In the genomic region with DNA sequence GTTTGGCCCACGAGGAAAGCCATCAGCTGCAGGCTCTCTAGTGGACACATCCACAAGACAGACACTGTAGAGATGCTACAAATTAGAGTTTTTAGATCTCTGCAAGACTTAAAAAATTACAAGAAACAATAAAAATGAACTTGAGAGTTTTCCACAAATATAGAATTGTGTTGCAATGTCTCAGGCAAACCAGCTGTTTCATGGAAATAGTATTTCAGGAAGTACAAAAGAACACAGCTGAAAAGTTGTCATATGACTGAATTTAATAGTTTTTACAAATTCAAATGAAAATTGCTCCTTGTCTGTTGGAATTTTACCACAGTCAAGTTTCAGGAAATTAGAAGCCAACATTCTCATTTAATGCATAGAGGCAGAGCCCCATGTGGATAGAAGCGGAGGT, we compare ENCODE assay signal across 17 cellular contexts.
A peak's percentile ranks its signal among the peaks of the same experiment; 100 is the strongest.
DNase-seq lines count a peak whose midpoint lies in the region; ATAC-seq and TF ChIP-seq lines count a peak whose summit lies in the region.
"Had no signal": no experiment of that assay in that cellular context is flagged by ENCODE, and none has a peak within 500 bp of the region (broad histone marks: within the 10 kb centered on the region; RNA-seq: fewer than 3 reads in every experiment).

No MANE protein-coding gene starts in this region.

- H3F3A ChIP-seq in smooth muscle cell (ENCODE audit: low read depth), result no peaks in the 10 kb centered on the region

- intact Hi-C loops in heart left ventricle (cut with DNase I), result no loop called here
- intact Hi-C loops in right cardiac atrium (cut with DNase I), result no loop called here
- intact Hi-C loops in esophagus muscularis mucosa (cut with DNase I), result no loop called here
- intact Hi-C loops in lower lobe of right lung (cut with DNase I), result no loop called here
- intact Hi-C loops in uterus (cut with DNase I; ENCODE audit: low total_unique reads), result no loop called here

- no peak for TF ChIP-seq POLR2A in heart left ventricle (IDR thresholded peaks at IDR 0.05)
- TF ChIP-seq POLR2A in esophagus muscularis mucosa (IDR thresholded peaks at IDR 0.05; ENCODE audit: low read depth), result no peak
- TF ChIP-seq POLR2A in uterus (IDR thresholded peaks at IDR 0.05), result no peak

- peaks cover 0 to 39% (median 13%) of the 10 kb centered on the region in 12 donors for H3K4me1 ChIP-seq in heart left ventricle
- H3K4me1 ChIP-seq in right cardiac atrium (ENCODE audit: control insufficient read depth, insufficient read depth, low read length), result no peaks in the 10 kb centered on the region
- H3K4me1 ChIP-seq in esophagus muscularis mucosa, result peaks cover 7 to 14% (median 9%) of the 10 kb centered on the region in 4 donors
- H3K4me1 ChIP-seq in lower lobe of right lung, result peaks cover 10% of the 10 kb centered on the region
- H3K4me1 ChIP-seq in uterus, result no peaks in the 10 kb centered on the region
- H3K4me1 ChIP-seq in smooth muscle cell (ENCODE audit: low read depth), result peaks cover 3% of the 10 kb centered on the region

- no peaks in the 10 kb centered on the region for H4K20me1 ChIP-seq in smooth muscle cell (ENCODE audit: low read depth)

- no peak overlapping the region for H3K9ac ChIP-seq in smooth muscle cell (ENCODE audit: low read depth)

- no peaks in the 10 kb centered on the region for H3K9me3 ChIP-seq in heart left ventricle
- H3K9me3 ChIP-seq in right cardiac atrium (ENCODE audit: control insufficient read depth, low read length), result no peaks in the 10 kb centered on the region
- no peaks in the 10 kb centered on the region for H3K9me3 ChIP-seq in esophagus muscularis mucosa
- no peaks in the 10 kb centered on the region for H3K9me3 ChIP-seq in lower lobe of right lung
- no peaks in the 10 kb centered on the region for H3K9me3 ChIP-seq in uterus
- H3K9me3 ChIP-seq in smooth muscle cell (replicated peaks; ENCODE audit: low read depth), result no peaks in the 10 kb centered on the region

- peak overlapping the region in 8 of 12 donors; percentile 6 to 59 (median 32) for H3K27ac ChIP-seq in heart left ventricle
- no peak overlapping the region for H3K27ac ChIP-seq in right cardiac atrium (ENCODE audit: low read length)
- peak overlapping the region in 2 of 4 donors; percentile 35 to 50 for H3K27ac ChIP-seq in esophagus muscularis mucosa (replicated peaks in 1 of 4)
- peak overlapping the region; percentile 38 for H3K27ac ChIP-seq in lower lobe of right lung
- peak overlapping the region; percentile 25 to 27 for H3K27ac ChIP-seq in uterus
- H3K27ac ChIP-seq in smooth muscle cell (ENCODE audit: low read depth), result no peak overlapping the region

- no peaks in the 10 kb centered on the region for H3K79me2 ChIP-seq in smooth muscle cell (ENCODE audit: low read depth)

- H3K4me2 ChIP-seq in smooth muscle cell, result no peak overlapping the region

- H3K27me3 ChIP-seq in heart left ventricle (no peaks in the 10 kb centered on the region), right cardiac atrium (ENCODE audit: control insufficient read depth, insufficient read depth) (no peaks in the 10 kb centered on the region), esophagus muscularis mucosa (no peaks in the 10 kb centered on the region), lower lobe of right lung (ENCODE audit: low read depth) (no peaks in the 10 kb centered on the region), uterus (no peaks in the 10 kb centered on the region), smooth muscle cell (ENCODE audit: low read depth) (no peaks in the 10 kb centered on the region)

- TF ChIP-seq EP300 in esophagus muscularis mucosa (IDR thresholded peaks at IDR 0.05), result no peak

- H3K4me3 ChIP-seq in heart left ventricle (no peak overlapping the region), right cardiac atrium (ENCODE audit: low read length) (no peak overlapping the region), esophagus muscularis mucosa (no peak overlapping the region), lower lobe of right lung (no peak overlapping the region), uterus (no peak overlapping the region), smooth muscle cell (no peak overlapping the region)

- peak in 1 of 4 donors; percentile 26 for ATAC-seq in heart left ventricle
- no peak for ATAC-seq in right cardiac atrium
- no peak for ATAC-seq in lower lobe of right lung
- ATAC-seq in HG02759 (IDR thresholded peaks at IDR 0.05; ENCODE audit: unreplicated experiment), result no peak
- ATAC-seq: Panc1 had no signal

- 79 to 91% (median 85%) methylated on average over 2 of the region's 2 CpGs for WGBS in heart left ventricle, 4 donors
- WGBS in right cardiac atrium, result 83% methylated on average over 2 of the region's 2 CpGs
- WGBS in esophagus muscularis mucosa, result 79% methylated on average over 2 of the region's 2 CpGs
- WGBS in smooth muscle cell (ENCODE audit: low lambda C conversion rate), result 100% methylated on average over 2 of the region's 2 CpGs

- peaks cover 0 to 59% (median 17%) of the 10 kb centered on the region in 9 donors for H3K36me3 ChIP-seq in heart left ventricle
- peaks cover 7 to 60% (median 32%) of the 10 kb centered on the region in 4 donors for H3K36me3 ChIP-seq in esophagus muscularis mucosa
- peaks cover 43% of the 10 kb centered on the region for H3K36me3 ChIP-seq in lower lobe of right lung
- H3K36me3 ChIP-seq in uterus, result no peaks in the 10 kb centered on the region
- H3K36me3 ChIP-seq in smooth muscle cell (ENCODE audit: low read depth), result no peaks in the 10 kb centered on the region

- TF ChIP-seq CTCF in heart left ventricle (IDR thresholded peaks at IDR 0.05) (no peak), esophagus muscularis mucosa (IDR thresholded peaks at IDR 0.05) (no peak), lower lobe of right lung (IDR thresholded peaks at IDR 0.05) (no peak), uterus (IDR thresholded peaks at IDR 0.05) (no peak), smooth muscle cell (IDR thresholded peaks at IDR 0.05; ENCODE audit: borderline replicate concordance, insufficient read depth, poor library complexity, severe bottlenecking) (no peak)

- no peak overlapping the region for H2AFZ ChIP-seq in smooth muscle cell (ENCODE audit: low read depth)

- DNase-seq in heart left ventricle (no peak), right cardiac atrium (no peak), esophagus muscularis mucosa (ENCODE audit: extremely low spot score) (peak; percentile 10), lower lobe of right lung (no peak), uterus (no peak), smooth muscle cell (lab: John Stamatoyannopoulos, UW; ENCODE audit: unreplicated experiment) (no peak)
- no peak for DNase-seq in activated CD8-positive, alpha-beta memory T cell treated with anti-CD3 and anti-CD28 coated beads for 24 hours
- DNase-seq: C1 segment of cervical spinal cord, DMS79 treated with DMSO at 0.1 percent for 48 hours, KBM-7, NCI-H1092 treated with DMSO at 0.1 percent for 48 hours, NCI-H1694 treated with DMSO at 0.1 percent for 48 hours, NCI-H446, NCI-H748 treated with DMSO at 0.1 percent for 48 hours, SHP77 had no signal

Comparison
In these comparisons a context has a peak if more than half of its experiments do, and no peak if none do; other contexts are left out.
1. H3K27ac ChIP-seq: peak in heart left ventricle (8 of 12), lower lobe of right lung (single experiment) and uterus (2 of 2); none in right cardiac atrium (single experiment) and smooth muscle cell (single experiment).